In the genomic region with DNA sequence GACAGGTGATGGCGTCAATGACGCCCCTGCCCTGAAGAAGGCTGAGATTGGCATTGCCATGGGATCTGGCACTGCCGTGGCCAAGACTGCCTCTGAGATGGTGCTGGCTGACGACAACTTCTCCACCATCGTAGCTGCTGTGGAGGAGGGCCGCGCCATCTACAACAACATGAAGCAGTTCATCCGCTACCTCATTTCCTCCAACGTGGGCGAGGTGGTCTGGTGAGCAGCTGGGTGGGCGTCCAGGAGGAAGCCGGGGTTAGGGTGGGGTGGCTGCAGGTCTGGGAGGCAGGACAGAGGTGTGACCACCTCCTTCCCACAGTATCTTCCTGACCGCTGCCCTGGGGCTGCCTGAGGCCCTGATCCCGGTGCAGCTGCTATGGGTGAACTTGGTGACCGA, we compare ENCODE assay signal across 25 cellular contexts. TPM values are rescaled to one million over a fixed set of nuclear protein-coding genes. Genes with fewer than 3 reads are reported as not detected.
"Had no signal": no experiment of that assay in that cellular context is flagged by ENCODE, and none has a peak within 500 bp of the region (broad histone marks: within the 10 kb centered on the region; RNA-seq: fewer than 3 reads in every experiment).

No MANE protein-coding gene starts in this region.

- DNase-seq: effector memory CD8-positive, alpha-beta T cell; esophagus squamous epithelium; foreskin fibroblast; glutamatergic neuron; kidney; left cardiac atrium; mesendoderm; naive B cell; nephron progenitor cell; psoas muscle; retina; right lobe of liver; spleen; stimulated activated CD4-positive, alpha-beta T cell treated with anti-CD3 and anti-CD28 coated beads, Interleukin-15, amount 100 ng/mL, for 24 hours; stimulated activated CD4-positive, alpha-beta T cell treated with anti-CD3 and anti-CD28 coated beads, Interleukin-1b, Interleukin-23, amount 100 ng/mL, for 48 hours; stimulated activated CD4-positive, alpha-beta T cell treated with anti-CD3 and anti-CD28 coated beads, Interleukin-4, amount 100 ng/mL, for 24 hours; stimulated activated naive CD4-positive, alpha-beta T cell; stomach; substantia nigra; transverse colon had no signal

- H3K27me3 ChIP-seq: esophagus squamous epithelium, gastroesophageal sphincter, neutrophil, right lobe of liver, spleen, stomach, transverse colon had no signal

- H3K27me3 Mint-ChIP-seq: effector memory CD8-positive, alpha-beta T cell; naive B cell had no signal

- H3K4me3 ChIP-seq: esophagus squamous epithelium, gastroesophageal sphincter, psoas muscle, right lobe of liver, spleen, stomach, thoracic aorta, transverse colon had no signal

- H3K27ac ChIP-seq: esophagus squamous epithelium, gastroesophageal sphincter, neutrophil, psoas muscle, right lobe of liver, stomach, thoracic aorta, transverse colon had no signal

- H3K4me1 ChIP-seq: esophagus squamous epithelium, gastroesophageal sphincter, right lobe of liver, stomach, transverse colon had no signal

- H3K36me3 ChIP-seq: right lobe of liver had no signal

- H3K9me3 Mint-ChIP-seq: effector memory CD8-positive, alpha-beta T cell; naive B cell; nephron progenitor cell had no signal

- H3K27ac Mint-ChIP-seq: nephron progenitor cell had no signal

- H3K4me3 Mint-ChIP-seq: effector memory CD8-positive, alpha-beta T cell; naive B cell; nephron progenitor cell had no signal

- H3K36me3 Mint-ChIP-seq: naive B cell had no signal

- ATAC-seq: effector memory CD8-positive, alpha-beta T cell; gastroesophageal sphincter; psoas muscle had no signal

- H3K9me3 ChIP-seq: esophagus squamous epithelium, gastroesophageal sphincter, neutrophil, psoas muscle, right lobe of liver, spleen, stomach, thoracic aorta, transverse colon had no signal

RNA-seq across cellular contexts. Expression of a gene that starts 29.9 kb away (rescaled TPM):
- total RNA-seq: epithelial cell of proximal tubule, gastroesophageal sphincter, osteoblast, thoracic aorta had no signal
